ENCODE assay signal across 8 cellular contexts in the genomic region with DNA sequence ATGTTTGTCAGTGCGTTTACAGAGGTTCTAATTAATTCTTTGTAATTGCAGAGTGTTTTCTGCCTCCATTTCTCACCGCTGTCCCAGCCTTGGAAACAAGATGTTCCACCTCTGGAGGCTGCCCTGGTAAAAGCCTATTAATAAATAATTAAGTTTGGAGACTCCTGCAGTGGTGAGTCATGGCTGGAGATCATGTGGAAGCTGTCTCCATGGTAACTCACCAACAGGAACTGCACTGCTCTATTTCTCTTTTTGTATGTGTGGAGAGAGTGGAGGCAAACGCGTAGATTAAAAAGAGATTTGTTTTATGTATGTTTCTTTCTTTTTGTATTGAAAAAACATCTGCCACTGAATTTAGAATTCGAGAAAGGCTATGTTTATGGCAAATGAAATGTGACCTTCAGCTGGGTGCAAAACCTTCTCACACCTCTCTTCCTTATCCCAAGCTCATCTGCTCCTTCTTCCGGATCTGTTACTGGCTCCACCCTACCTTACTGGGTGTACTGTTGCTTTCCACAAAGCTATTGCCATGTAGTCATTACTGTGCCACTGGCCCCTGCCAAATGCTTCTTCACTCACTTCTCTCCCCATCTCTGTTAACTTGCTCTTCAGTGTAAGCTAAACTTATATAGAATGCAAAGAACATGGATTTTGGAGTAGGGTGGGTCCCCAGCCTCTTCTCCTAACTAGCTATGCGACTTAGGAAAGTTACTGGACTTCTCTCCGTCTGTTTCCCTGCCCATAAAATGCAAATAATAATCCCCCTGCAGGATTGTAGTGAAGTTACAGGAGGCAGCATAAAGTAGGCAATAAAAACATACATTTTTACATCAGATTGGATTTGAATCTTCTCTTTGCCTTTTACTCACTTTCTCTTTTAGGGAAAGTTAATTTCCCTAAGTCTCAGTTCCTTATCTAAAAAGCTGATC.
A peak's percentile ranks its signal among the peaks of the same experiment; 100 is the strongest.
DNase-seq lines count a peak whose midpoint lies in the region; ATAC-seq lines count a peak whose summit lies in the region.

No MANE protein-coding gene starts in this region.

- DNase-seq in DMS 273 (lab: John Stamatoyannopoulos, UW; ENCODE audit: unreplicated experiment) = peak; percentile 78
- DNase-seq in NCI-H2196 (lab: John Stamatoyannopoulos, UW; ENCODE audit: unreplicated experiment) = peak; percentile 51
- DNase-seq in mucosa of gallbladder (ENCODE audit: low spot score) = peak; percentile 82

- H3K9me3 ChIP-seq in ectodermal cell (ENCODE audit: control insufficient read depth, low read length) = no peaks in the 10 kb centered on the region

- no peaks in the 10 kb centered on the region for H3K27me3 ChIP-seq in ectodermal cell (ENCODE audit: control insufficient read depth, insufficient read depth, low read length, poor library complexity, severe bottlenecking)

- WGBS in ectodermal cell, 2 experiments = 66 to 74% methylated on average over 7 to 8 of the region's 8 CpGs

- H3K4me1 ChIP-seq in ectodermal cell (ENCODE audit: control insufficient read depth, insufficient read depth, low read length) = peaks cover 11% of the 10 kb centered on the region

- H3K4me3 ChIP-seq in ectodermal cell (ENCODE audit: insufficient read depth, low read depth, low read length) = no peak overlapping the region

- no peaks in the 10 kb centered on the region for H3K36me3 ChIP-seq in ectodermal cell (ENCODE audit: control insufficient read depth, insufficient read depth, low read length)

- peak overlapping the region; percentile 45 for H3K27ac ChIP-seq in ectodermal cell (ENCODE audit: insufficient read depth, low read depth, low read length, poor library complexity, severe bottlenecking)

- ATAC-seq in HG03342 (IDR thresholded peaks at IDR 0.05; ENCODE audit: unreplicated experiment) (no peak), HG03095 (IDR thresholded peaks at IDR 0.05; ENCODE audit: unreplicated experiment) (no peak), GM21367 (IDR thresholded peaks at IDR 0.05; ENCODE audit: unreplicated experiment) (no peak), GM21360 (IDR thresholded peaks at IDR 0.05; ENCODE audit: unreplicated experiment) (no peak)
